ENCODE assay signal across 1 cellular context in genomic region chr12:114430306-114430705, GRCh38.
A peak's percentile ranks its signal among the peaks of the same experiment; 100 is the strongest.
TF ChIP-seq lines count a peak whose summit lies in the region.

No MANE protein-coding gene starts in this region.

TF ChIP-seq in IMR-90, 13 proteins besides CTCF, POLR2A, EP300 and RAD21:
- TF ChIP-seq NFE2L2 (IDR thresholded peaks at IDR 0.05; ENCODE audit: low read depth, low read length) = no peak
- TF ChIP-seq MAFK (IDR thresholded peaks at IDR 0.05; ENCODE audit: low read depth, low read length) = no peak
- no peak for TF ChIP-seq CHD1 (IDR thresholded peaks at IDR 0.05; ENCODE audit: low read depth, low read length)
- no peak for TF ChIP-seq MXI1 (IDR thresholded peaks at IDR 0.05; ENCODE audit: borderline replicate concordance, low read depth, low read length)
- no peak for TF ChIP-seq SMC3 (IDR thresholded peaks at IDR 0.05; ENCODE audit: low read depth, low read length)
- TF ChIP-seq USF2 (IDR thresholded peaks at IDR 0.05; ENCODE audit: low read depth, low read length) = peak; percentile 87
- TF ChIP-seq ELK1 (IDR thresholded peaks at IDR 0.05; ENCODE audit: borderline replicate concordance, low read depth, low read length) = no peak
- TF ChIP-seq RFX5 (IDR thresholded peaks at IDR 0.05; ENCODE audit: low read depth, low read length) = no peak
- peak; percentile 63; the same call in 1 of the 2 replicates for TF ChIP-seq FOS (IDR thresholded peaks at IDR 0.05; ENCODE audit: low read depth, low read length)
- peak; percentile 60 for TF ChIP-seq CEBPB (IDR thresholded peaks at IDR 0.05; ENCODE audit: low read depth, low read length)
- no peak for TF ChIP-seq MAZ (IDR thresholded peaks at IDR 0.05; ENCODE audit: borderline replicate concordance, low read depth, low read length)
- peak; percentile 15 for TF ChIP-seq RCOR1 (IDR thresholded peaks at IDR 0.05; ENCODE audit: insufficient replicate concordance, low read length)
- TF ChIP-seq BHLHE40 (IDR thresholded peaks at IDR 0.05; ENCODE audit: low read depth, low read length) = peak; percentile 86
